8 cellular contexts compared by ENCODE assay signal in the genomic region with DNA sequence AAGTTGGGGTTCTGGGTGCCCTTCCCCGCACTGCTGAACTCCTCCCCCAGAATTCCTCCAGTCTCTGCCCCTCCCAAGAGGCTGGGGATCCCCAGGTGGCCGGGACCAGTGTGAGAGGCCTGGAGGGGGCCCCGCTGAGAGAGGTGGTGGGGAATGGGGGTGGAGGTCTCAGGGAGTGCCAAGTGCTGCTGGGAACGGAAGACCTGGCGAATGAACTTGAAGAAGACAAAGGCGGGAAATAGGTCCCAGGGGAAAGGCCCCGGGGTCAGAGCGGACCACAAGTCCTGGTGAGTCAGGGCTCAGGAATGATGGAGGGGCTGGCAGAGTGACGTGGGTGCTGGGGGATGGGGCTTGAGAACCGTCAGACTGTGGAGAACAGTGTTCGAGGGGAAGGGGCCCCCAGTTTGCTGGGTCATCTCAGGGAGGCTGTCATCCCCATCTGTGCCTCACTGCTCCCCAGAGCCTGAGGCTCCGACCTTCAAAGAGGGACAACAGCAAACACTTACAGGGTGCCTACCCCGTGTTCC. TPM values are rescaled to one million over a fixed set of nuclear protein-coding genes. Genes with fewer than 3 reads are reported as not detected.
DNase-seq lines count a peak whose midpoint lies in the region; ATAC-seq and TF ChIP-seq lines count a peak whose summit lies in the region.

No MANE protein-coding gene starts in this region.

- no peak overlapping the region for H3K4me3 ChIP-seq in BE2C (ENCODE audit: low read depth, low read length)
- no peak overlapping the region for H3K4me3 ChIP-seq in epithelial cell of proximal tubule (ENCODE audit: low read depth, low read length)
- no peak overlapping the region for H3K4me3 ChIP-seq in naive thymus-derived CD4-positive, alpha-beta T cell (ENCODE audit: low read length)

- intact Hi-C loops in naive thymus-derived CD4-positive, alpha-beta T cell (cut with micrococcal nuclease): loop anchor here (5.0 kb wide), 1 partner anchor 217 kb away; a partner anchor contains a TSS

- POLR2A ChIA-PET in naive thymus-derived CD4-positive, alpha-beta T cell (lab: Charles Lee): no interaction called here

- ATAC-seq in naive thymus-derived CD4-positive, alpha-beta T cell: peak; percentile 27
- ATAC-seq in HG02885 (IDR thresholded peaks at IDR 0.05; ENCODE audit: poor library complexity, unreplicated experiment): no peak

- H3K4me3 Mint-ChIP-seq in naive thymus-derived CD4-positive, alpha-beta T cell: no peak overlapping the region

- H3K27ac ChIP-seq in naive thymus-derived CD4-positive, alpha-beta T cell (ENCODE audit: low read depth, low read length): no peak overlapping the region

- H3K4me1 Mint-ChIP-seq in naive thymus-derived CD4-positive, alpha-beta T cell: peaks cover 0 to 3% (median 0%) of the 10 kb centered on the region in 7 donors

- H3K36me3 ChIP-seq in BE2C: no peaks in the 10 kb centered on the region
- no peaks in the 10 kb centered on the region for H3K36me3 ChIP-seq in naive thymus-derived CD4-positive, alpha-beta T cell (ENCODE audit: control insufficient read depth in 2 of 3, insufficient read depth in 3 of 3, low read length in 3 of 3)

- no peaks in the 10 kb centered on the region for H3K9me3 ChIP-seq in BE2C
- no peaks in the 10 kb centered on the region for H3K9me3 ChIP-seq in naive thymus-derived CD4-positive, alpha-beta T cell (ENCODE audit: control insufficient read depth in 2 of 3, low read length in 3 of 3)

- H3K27ac Mint-ChIP-seq in naive thymus-derived CD4-positive, alpha-beta T cell: no peak overlapping the region

- DNase-seq in BE2C (peak; percentile 66), M059J (ENCODE audit: low read depth) (peak; percentile 94), epithelial cell of proximal tubule (ENCODE audit: low read depth) (peak; percentile 46), superior temporal gyrus (ENCODE audit: extremely low spot score) (no peak), NCI-H1417 treated with DMSO at 0.1 percent for 48 hours (lab: John Stamatoyannopoulos, UW) (no peak), NCI-H1694 treated with DMSO at 0.1 percent for 48 hours (lab: John Stamatoyannopoulos, UW) (no peak)
- DNase-seq in naive thymus-derived CD4-positive, alpha-beta T cell: no peak

- H3K9me3 Mint-ChIP-seq in naive thymus-derived CD4-positive, alpha-beta T cell: peaks cover 0 to 4% (median 0%) of the 10 kb centered on the region in 11 donors

- CTCF ChIA-PET in naive thymus-derived CD4-positive, alpha-beta T cell (lab: Charles Lee): interaction anchor here (0.6 to 2.7 kb wide), 2 partner anchors 19 to 61 kb away, joined by 5 to 29 read pairs; no protein-coding TSS in a partner anchor

- peaks cover 29 to 52% (median 42%) of the 10 kb centered on the region in 5 donors for H3K27me3 Mint-ChIP-seq in naive thymus-derived CD4-positive, alpha-beta T cell

- no peaks in the 10 kb centered on the region for H3K4me1 ChIP-seq in BE2C
- no peaks in the 10 kb centered on the region for H3K4me1 ChIP-seq in naive thymus-derived CD4-positive, alpha-beta T cell (ENCODE audit: control insufficient read depth in 2 of 2, insufficient read depth in 2 of 2, low read length in 2 of 2)

- TF ChIP-seq CTCF in BE2C (IDR thresholded peaks at IDR 0.05; ENCODE audit: low read depth, low read length): no peak
- no peak for TF ChIP-seq CTCF in epithelial cell of proximal tubule (conservative IDR thresholded peaks at IDR 0.05; ENCODE audit: low read depth, low read length)

- H3K36me3 Mint-ChIP-seq in naive thymus-derived CD4-positive, alpha-beta T cell: peaks cover 0 to 6% (median 0%) of the 10 kb centered on the region in 5 donors

- peaks cover 48% of the 10 kb centered on the region for H3K27me3 ChIP-seq in BE2C
- no peaks in the 10 kb centered on the region for H3K27me3 ChIP-seq in naive thymus-derived CD4-positive, alpha-beta T cell (ENCODE audit: control insufficient read depth in 2 of 2, insufficient read depth in 2 of 2, low read length in 2 of 2)

RNA-seq across cellular contexts. Expression of a gene that starts 15.8 kb away (rescaled TPM):
- not detected for polyA plus RNA-seq in BE2C (2012; ENCODE audit: insufficient read depth, insufficient read length, low read depth)
- 0.89 and 1.6 TPM in 2 replicates for total RNA-seq in M059J (2014; rRNA removed; shearing (Covaris generic))
- 0.65 TPM in 1 of 2 replicates, not detected in the other for total RNA-seq in epithelial cell of proximal tubule
- total RNA-seq in naive thymus-derived CD4-positive, alpha-beta T cell: 1 to 10 TPM in 3 of 5 experiments, under 1 TPM in 2; 0.22 to 2.4 (median 2.1) TPM
- polyA plus RNA-seq in naive thymus-derived CD4-positive, alpha-beta T cell: not detected

RNA-seq across cellular contexts. Expression of a gene that starts 35.5 kb away (rescaled TPM):
- polyA plus RNA-seq in BE2C (2012; ENCODE audit: insufficient read depth, insufficient read length, low read depth): 0.14 TPM
- total RNA-seq in M059J (2014; rRNA removed; shearing (Covaris generic)): 0.64 TPM in 1 of 2 replicates, not detected in the other
- total RNA-seq in epithelial cell of proximal tubule: 0.35 TPM in 1 of 2 replicates, not detected in the other
- total RNA-seq in naive thymus-derived CD4-positive, alpha-beta T cell: 1 to 10 TPM in 1 of 5 experiments, under 1 TPM in 2, not detected in 2; 0.34 to 1.6 (median 0.66) TPM
- under 1 TPM in 1 of 2 donors, not detected in 1; 0.06 TPM for polyA plus RNA-seq in naive thymus-derived CD4-positive, alpha-beta T cell

RNA-seq across cellular contexts. Expression of a gene that starts 40.3 kb away (rescaled TPM):
- 0.25 TPM for polyA plus RNA-seq in BE2C (2012; ENCODE audit: insufficient read depth, insufficient read length, low read depth)
- total RNA-seq in M059J (2014; rRNA removed; shearing (Covaris generic)): not detected in 2 replicates
- total RNA-seq in epithelial cell of proximal tubule: 0.06 TPM in 1 of 2 replicates, not detected in the other
- total RNA-seq in naive thymus-derived CD4-positive, alpha-beta T cell: 1 to 10 TPM in 3 of 5 experiments, under 1 TPM in 1, not detected in 1; 0.24 to 1.9 (median 1.8) TPM
- under 1 TPM; 0.34 to 0.55 TPM for polyA plus RNA-seq in naive thymus-derived CD4-positive, alpha-beta T cell

RNA-seq across cellular contexts. Expression of a gene that starts 57.0 kb away (rescaled TPM):
- polyA plus RNA-seq in BE2C (2012; ENCODE audit: insufficient read depth, insufficient read length, low read depth): 0.15 TPM
- total RNA-seq in M059J (2014; rRNA removed; shearing (Covaris generic)): 0.02 TPM in 2 replicates
- not detected in 2 replicates for total RNA-seq in epithelial cell of proximal tubule
- total RNA-seq in naive thymus-derived CD4-positive, alpha-beta T cell: under 1 TPM in 3 of 5 experiments, not detected in 2; 0.11 to 0.24 (median 0.16) TPM
- under 1 TPM; 0.08 to 0.11 TPM for polyA plus RNA-seq in naive thymus-derived CD4-positive, alpha-beta T cell

Comparison
In these comparisons a context has a peak if more than half of its experiments do, and no peak if none do; other contexts are left out.
1. DNase-seq: peak in BE2C (single experiment), M059J (single experiment) and epithelial cell of proximal tubule (single experiment); none in naive thymus-derived CD4-positive, alpha-beta T cell (0 of 9), superior temporal gyrus (single experiment), NCI-H1417 treated with DMSO at 0.1 percent for 48 hours (single experiment) and NCI-H1694 treated with DMSO at 0.1 percent for 48 hours (single experiment).